ENCODE assay signal across 8 cellular contexts in the genomic region with DNA sequence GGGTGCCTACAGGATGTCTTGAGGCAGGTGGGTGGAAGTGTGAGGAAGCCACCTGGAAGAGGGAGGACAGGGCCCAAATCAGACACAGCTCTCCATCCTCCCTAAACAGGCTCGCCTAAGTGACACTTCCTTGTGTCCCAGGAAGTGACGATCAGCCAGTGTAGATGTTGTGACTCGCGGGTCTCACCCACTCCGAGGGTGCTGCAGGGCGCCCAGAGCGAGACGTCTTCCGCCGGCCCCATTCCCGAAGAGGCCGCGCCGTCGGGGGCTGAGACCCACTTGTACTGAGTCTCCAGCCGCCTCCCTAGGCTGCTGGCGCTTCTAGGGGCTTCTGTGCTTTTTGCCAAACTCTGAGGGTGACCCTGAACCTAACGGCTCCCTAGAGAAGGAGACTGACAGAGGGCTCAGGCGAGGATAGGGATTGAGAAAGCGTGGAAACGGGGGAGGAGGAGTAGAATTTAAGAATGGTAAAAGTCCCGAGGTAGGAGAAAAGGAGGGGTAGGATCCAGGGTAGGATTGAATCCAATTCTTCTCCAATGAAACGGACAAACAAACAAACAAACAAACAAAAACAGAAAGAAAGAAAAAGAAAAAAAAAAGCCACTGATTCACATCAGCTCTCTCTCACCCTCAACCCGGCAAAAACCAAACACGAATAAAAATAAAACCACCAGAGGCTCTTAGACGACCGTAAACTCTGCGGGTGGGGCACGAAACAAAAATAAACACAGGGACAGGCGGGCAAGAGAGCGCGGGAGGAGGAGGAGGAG. TPM values are rescaled to one million over a fixed set of nuclear protein-coding genes. Genes with fewer than 3 reads are reported as not detected.
DNase-seq lines count a peak whose midpoint lies in the region; ATAC-seq, FAIRE-seq and TF ChIP-seq lines count a peak whose summit lies in the region.

No MANE protein-coding gene starts in this region.

- no peak overlapping the region for H3K27ac ChIP-seq in MM.1S (ENCODE audit: low read length)
- no peak overlapping the region for H3K27ac ChIP-seq in astrocyte (ENCODE audit: low read depth, low read length)
- H3K27ac ChIP-seq in psoas muscle = peak overlapping the region; percentile 67

- H3K36me3 Mint-ChIP-seq in activated T-cell treated with anti-CD3 and anti-CD28 coated beads, Interleukin-2, amount 50 U/mL, for 24 hours (ENCODE audit: low read depth) = no peaks in the 10 kb centered on the region
- no peaks in the 10 kb centered on the region for H3K36me3 Mint-ChIP-seq in astrocyte (ENCODE audit: low read depth, unreplicated experiment)

- H3K9ac ChIP-seq in MM.1S (ENCODE audit: low read length) (peak overlapping the region; percentile 41; the same call in 1 of the 2 replicates), astrocyte (ENCODE audit: low read length) (peak overlapping the region; percentile 84)

- H3K4me3 ChIP-seq in MM.1S (ENCODE audit: low read length) (peak overlapping the region; percentile 53), astrocyte (ENCODE audit: insufficient read depth, low read depth, low read length) (peak overlapping the region; percentile 76), psoas muscle (peak overlapping the region; percentile 87)

- TF ChIP-seq CTCF in MM.1S (IDR thresholded peaks at IDR 0.05; ENCODE audit: low read length) (no peak), astrocyte (IDR thresholded peaks at IDR 0.05; ENCODE audit: insufficient read depth, low read depth, low read length) (no peak), psoas muscle (IDR thresholded peaks at IDR 0.05) (no peak)

- 0 out of 2 replicates have a peak, but pooled peaks cover 3% of the 10 kb centered on the region for H3K27me3 ChIP-seq in MM.1S (replicated peaks; ENCODE audit: insufficient read depth, low read length)
- peaks cover 6% of the 10 kb centered on the region for H3K27me3 ChIP-seq in astrocyte (ENCODE audit: insufficient read depth, low read length)
- H3K27me3 ChIP-seq in psoas muscle (ENCODE audit: insufficient read depth in 3 of 3, low read length in 2 of 3) = peaks cover 0 to 15% (median 0%) of the 10 kb centered on the region in 3 donors

- no peaks in the 10 kb centered on the region for H3K9me2 ChIP-seq in MM.1S (replicated peaks; ENCODE audit: insufficient read depth, low read length)

- H3K4me1 ChIP-seq in MM.1S (ENCODE audit: low read length) (peaks cover 5% of the 10 kb centered on the region; the same call in 1 of the 2 replicates), astrocyte (ENCODE audit: insufficient read depth, low read length) (peaks cover 11% of the 10 kb centered on the region), psoas muscle (no peaks in the 10 kb centered on the region)

- no peaks in the 10 kb centered on the region for H3K9me3 Mint-ChIP-seq in activated T-cell treated with anti-CD3 and anti-CD28 coated beads, Interleukin-2, amount 50 U/mL, for 24 hours
- no peaks in the 10 kb centered on the region for H3K9me3 Mint-ChIP-seq in astrocyte (ENCODE audit: unreplicated experiment)

- H3K4me1 Mint-ChIP-seq in activated T-cell treated with anti-CD3 and anti-CD28 coated beads, Interleukin-2, amount 50 U/mL, for 24 hours (ENCODE audit: low read depth) = peaks cover 13% of the 10 kb centered on the region
- peaks cover 11% of the 10 kb centered on the region for H3K4me1 Mint-ChIP-seq in astrocyte (ENCODE audit: low read depth, unreplicated experiment)

- peak overlapping the region; percentile 78 for H3K4me3 Mint-ChIP-seq in activated T-cell treated with anti-CD3 and anti-CD28 coated beads, Interleukin-2, amount 50 U/mL, for 24 hours
- peak overlapping the region; percentile 95 for H3K4me3 Mint-ChIP-seq in astrocyte (ENCODE audit: unreplicated experiment)

- H3K27me3 Mint-ChIP-seq in activated T-cell treated with anti-CD3 and anti-CD28 coated beads, Interleukin-2, amount 50 U/mL, for 24 hours = peaks cover 76% of the 10 kb centered on the region
- peaks cover 2% of the 10 kb centered on the region for H3K27me3 Mint-ChIP-seq in astrocyte (ENCODE audit: low read depth, unreplicated experiment)

- FAIRE-seq in astrocyte (lab: Jason Lieb, UNC) = no peak

- H3K36me3 ChIP-seq in MM.1S (replicated peaks; ENCODE audit: insufficient read depth, low read length) (no peaks in the 10 kb centered on the region), astrocyte (ENCODE audit: insufficient read depth, low read length) (no peaks in the 10 kb centered on the region), psoas muscle (ENCODE audit: insufficient read depth in 1 of 2, low read depth in 1 of 2) (no peaks in the 10 kb centered on the region)

- H3K27ac Mint-ChIP-seq in activated T-cell treated with anti-CD3 and anti-CD28 coated beads, Interleukin-2, amount 50 U/mL, for 24 hours = no peak overlapping the region
- peak overlapping the region; percentile 82 for H3K27ac Mint-ChIP-seq in astrocyte (ENCODE audit: unreplicated experiment)

- H3K4me2 ChIP-seq in MM.1S (ENCODE audit: low read depth, low read length) = peak overlapping the region; percentile 62
- H3K4me2 ChIP-seq in astrocyte (ENCODE audit: low read length) = peak overlapping the region; percentile 92

- no peaks in the 10 kb centered on the region for H3F3A ChIP-seq in MM.1S (ENCODE audit: insufficient read depth, low read length)

- WGBS in psoas muscle, 3 donors = 1 to 3% (median 2%) methylated on average over 31 to 32 of the region's 32 CpGs

- peak in 3 of 4 donors; percentile 46 to 63 (median 58) for ATAC-seq in psoas muscle

- intact Hi-C loops in psoas muscle (cut with DNase I) = loop anchor here in 1 of 2 donors (5.0 kb wide), 1 partner anchor 160 kb away; no protein-coding TSS in a partner anchor

- H3K9me3 ChIP-seq in MM.1S (replicated peaks; ENCODE audit: insufficient read depth, low read length) (no peaks in the 10 kb centered on the region), astrocyte (ENCODE audit: insufficient read depth, low read depth, low read length) (no peaks in the 10 kb centered on the region), psoas muscle (no peaks in the 10 kb centered on the region)

- DNase-seq in activated T-cell treated with anti-CD3 and anti-CD28 coated beads, Interleukin-2, amount 50 U/mL, for 24 hours = no peak
- no peak for DNase-seq in activated T-cell treated with anti-CD3 and anti-CD28 coated beads, Interleukin-2, amount 50 U/mL, for 1 hour
- no peak for DNase-seq in MM.1S
- DNase-seq in astrocyte (ENCODE audit: low read depth) = peak; percentile 18
- peak; percentile 46 to 50 for DNase-seq in hippocampal formation (lab: John Stamatoyannopoulos, UW)
- DNase-seq in psoas muscle = peak in 1 of 2 donors; percentile 25
- no peak for DNase-seq in stimulated activated CD4-positive, alpha-beta T cell treated with anti-CD3 and anti-CD28 coated beads, Interleukin-4, amount 100 ng/mL, for 24 hours
- no peak for DNase-seq in activated effector memory CD4-positive, alpha-beta T cell treated with Interleukin-2 at 50 U/mL for 16 hours

- H3K79me2 ChIP-seq in MM.1S (ENCODE audit: low read length) = no peaks in the 10 kb centered on the region
- peaks cover 10% of the 10 kb centered on the region for H3K79me2 ChIP-seq in astrocyte (ENCODE audit: insufficient read depth, low read length)

- H2AFZ ChIP-seq in MM.1S (ENCODE audit: low read length) (peak overlapping the region; percentile 87), astrocyte (ENCODE audit: low read depth, low read length) (peak overlapping the region; percentile 93)

- H4K20me1 ChIP-seq in MM.1S (ENCODE audit: insufficient read depth, low read length) (no peaks in the 10 kb centered on the region), astrocyte (ENCODE audit: insufficient read depth, low read length) (no peaks in the 10 kb centered on the region)

RNA-seq across cellular contexts. Expression of a gene that starts 0.5 kb away (rescaled TPM):
- 4.7 and 10.8 TPM in 2 replicates for total RNA-seq in astrocyte
- total RNA-seq in psoas muscle = 1 to 10 TPM; 2.1 to 5.4 (median 3.8) TPM
- 1 to 10 TPM in 1 of 3 donors, under 1 TPM in 2; 0.81 to 2.6 (median 1.00) TPM for polyA plus RNA-seq in psoas muscle

Comparison
In these comparisons a context has a peak if more than half of its experiments do, and no peak if none do; other contexts are left out.
1. DNase-seq: peak in astrocyte (single experiment) and hippocampal formation (2 of 2); none in activated T-cell treated with anti-CD3 and anti-CD28 coated beads, Interleukin-2, amount 50 U/mL, for 24 hours (single experiment), activated T-cell treated with anti-CD3 and anti-CD28 coated beads, Interleukin-2, amount 50 U/mL, for 1 hour (single experiment), MM.1S (single experiment), stimulated activated CD4-positive, alpha-beta T cell treated with anti-CD3 and anti-CD28 coated beads, Interleukin-4, amount 100 ng/mL, for 24 hours (single experiment) and activated effector memory CD4-positive, alpha-beta T cell treated with Interleukin-2 at 50 U/mL for 16 hours (single experiment).
2. Peak in every context shown above with its lines, with median percentiles within 50 percentile points of each other: H3K4me3 ChIP-seq.